Comparison of ENCODE assay signal across 25 cellular contexts in genomic region chr1:112778136-112778535, GRCh38.
"Had no signal": no experiment of that assay in that cellular context is flagged by ENCODE, and none has a peak within 500 bp of the region (broad histone marks: within the 10 kb centered on the region; RNA-seq: fewer than 3 reads in every experiment).

No MANE protein-coding gene starts in this region.

- H3K9me3 Mint-ChIP-seq: activated B cell treated with CpG ODN at 0.5 μM for 24 hours; activated CD4-positive, alpha-beta T cell treated with anti-CD3 and anti-CD28 coated beads, Interleukin-2, amount 10 ng/mL, durations not matched to agents 24 days and 14 days; activated naive CD4-positive, alpha-beta T cell treated with anti-CD3 and anti-CD28 coated beads for 36 hours; activated T-cell treated with anti-CD3 and anti-CD28 coated beads, Interleukin-2, amount 50 U/mL, for 4 hours had no signal

- H3K27ac Mint-ChIP-seq: activated B cell treated with CpG ODN at 0.5 μM for 24 hours; activated CD4-positive, alpha-beta T cell treated with anti-CD3 and anti-CD28 coated beads, Interleukin-2, amount 10 ng/mL, durations not matched to agents 24 days and 14 days; activated naive CD4-positive, alpha-beta T cell treated with anti-CD3 and anti-CD28 coated beads for 36 hours; activated naive CD8-positive, alpha-beta T cell had no signal

- H3K36me3 Mint-ChIP-seq: activated naive CD8-positive, alpha-beta T cell had no signal

- H3K9me3 ChIP-seq: SJSA1 had no signal

- H3K4me3 Mint-ChIP-seq: activated B cell treated with CpG ODN at 0.5 μM for 24 hours; activated CD4-positive, alpha-beta T cell treated with anti-CD3 and anti-CD28 coated beads, Interleukin-2, amount 10 ng/mL, durations not matched to agents 24 days and 14 days; activated naive CD4-positive, alpha-beta T cell treated with anti-CD3 and anti-CD28 coated beads for 36 hours; activated naive CD8-positive, alpha-beta T cell; activated T-cell treated with anti-CD3 and anti-CD28 coated beads, Interleukin-2, amount 50 U/mL, for 4 hours had no signal

- ATAC-seq: activated T-cell treated with anti-CD3 and anti-CD28 coated beads, Interleukin-2, amount 50 U/mL, for 4 hours; Panc1; SK-N-SH treated with all-trans-retinoic acid at 6 μM for 48 hours had no signal

- DNase-seq: activated B cell treated with CpG ODN at 0.5 μM for 24 hours; activated CD4-positive, alpha-beta T cell treated with anti-CD3 and anti-CD28 coated beads for 1 hour; activated CD4-positive, alpha-beta T cell treated with anti-CD3 and anti-CD28 coated beads, Interleukin-2, amount 10 ng/mL, durations not matched to agents 24 days and 14 days; activated CD4-positive, alpha-beta T cell treated with anti-CD3 and anti-CD28 coated beads, Interleukin-2, amount 50 U/mL, for 48 hours; activated CD8-positive, alpha-beta memory T cell treated with anti-CD3 and anti-CD28 coated beads for 24 hours; activated gamma-delta T cell; activated naive CD4-positive, alpha-beta T cell treated with anti-CD3 and anti-CD28 coated beads for 36 hours; activated T-cell treated with anti-CD3 and anti-CD28 coated beads, Interleukin-2, amount 50 U/mL, for 4 hours; brain microvascular endothelial cell; Kasumi-1; KBM-7; NCI-H1092; NCI-H1417; NCI-H1930; NCI-H2171; NCI-H226; NCI-H526; NCI-H82; Right ventricle myocardium superior; SW 1271 had no signal

- H3K4me3 ChIP-seq: SJSA1 had no signal

- H3K4me1 Mint-ChIP-seq: activated B cell treated with CpG ODN at 0.5 μM for 24 hours; activated CD4-positive, alpha-beta T cell treated with anti-CD3 and anti-CD28 coated beads, Interleukin-2, amount 10 ng/mL, durations not matched to agents 24 days and 14 days had no signal

- H3K36me3 ChIP-seq: brain microvascular endothelial cell, SJSA1 had no signal

- H3K4me1 ChIP-seq: SJSA1 had no signal

- H3K27me3 Mint-ChIP-seq: activated B cell treated with CpG ODN at 0.5 μM for 24 hours had no signal

- H3K27me3 ChIP-seq: brain microvascular endothelial cell, SJSA1 had no signal

- H3K27ac ChIP-seq: brain microvascular endothelial cell, RWPE1, SJSA1 had no signal
